Comparison of ENCODE assay signal across 8 cellular contexts in genomic region chr2:189441709-189442074, GRCh38. TPM values are rescaled to one million over a fixed set of nuclear protein-coding genes. Genes with fewer than 3 reads are reported as not detected.
A peak's percentile ranks its signal among the peaks of the same experiment; 100 is the strongest.
DNase-seq lines count a peak whose midpoint lies in the region; ATAC-seq and TF ChIP-seq lines count a peak whose summit lies in the region.

No MANE protein-coding gene starts in this region.

- DNase-seq in NCI-H2171 (lab: John Stamatoyannopoulos, UW) (peak; percentile 45), NCI-H2171 treated with DMSO at 0.1 percent for 48 hours (lab: John Stamatoyannopoulos, UW) (no peak), T-cell (no peak), Right ventricle myocardium superior (no peak), gastrocnemius medialis (no peak), HEK293T (ENCODE audit: extremely low spot score) (no peak), NCI-H1930 (lab: John Stamatoyannopoulos, UW) (no peak)

- TF ChIP-seq CTCF in gastrocnemius medialis (IDR thresholded peaks at IDR 0.05 in 4 of 5, conservative IDR thresholded peaks at IDR 0.05 in 1 of 5), result no peak

- peaks cover 7% of the 10 kb centered on the region for H3K36me3 Mint-ChIP-seq in T-cell

- in situ Hi-C loops in gastrocnemius medialis (cut with MboI; ENCODE audit: low sequenced_read_pairs in 4 of 4), result no loop called here

- no peaks in the 10 kb centered on the region for H3K9me3 ChIP-seq in gastrocnemius medialis

- H3K9me3 Mint-ChIP-seq in T-cell, result no peaks in the 10 kb centered on the region

- no peak for TF ChIP-seq POLR2A in gastrocnemius medialis (IDR thresholded peaks at IDR 0.05)

- H3K36me3 ChIP-seq in gastrocnemius medialis, result no peaks in the 10 kb centered on the region

- peaks cover 14 to 27% (median 25%) of the 10 kb centered on the region in 3 donors for H3K4me1 Mint-ChIP-seq in T-cell

- H3K4me1 ChIP-seq in gastrocnemius medialis, result peaks cover 23 to 25% of the 10 kb centered on the region in 2 donors

- intact Hi-C loops in Right ventricle myocardium superior (cut with DNase I), result no loop called here
- intact Hi-C loops in gastrocnemius medialis (cut with DNase I; ENCODE audit: low total_unique reads), result loop anchor here (1.0 to 5.0 kb wide), 3 partner anchors 58 to 341 kb away; partner anchors contain the start of genes ORMDL1, PMS1 and SLC40A1

- H3K4me3 ChIP-seq in gastrocnemius medialis, result peak overlapping the region; percentile 66 to 95 (median 75)

- ATAC-seq in T-cell (replicated peaks in 1 of 4), result peak in 3 of 4 experiments; percentile 12 to 49 (median 41)
- peak; percentile 5 for ATAC-seq in Right ventricle myocardium superior (ENCODE audit: poor library complexity)
- ATAC-seq in gastrocnemius medialis, result peak; percentile 13 to 21
- no peak for ATAC-seq in HG02870 (IDR thresholded peaks at IDR 0.05; ENCODE audit: unreplicated experiment)

- H3K27me3 ChIP-seq in gastrocnemius medialis, result no peaks in the 10 kb centered on the region

- no peaks in the 10 kb centered on the region for H3K27me3 Mint-ChIP-seq in T-cell

- H3K4me3 Mint-ChIP-seq in T-cell, result peak overlapping the region in 1 of 3 donors; percentile 99

- POLR2A ChIA-PET in T-cell (lab: Charles Lee), result interaction anchor here in 1 of 2 donors (1.1 kb wide), 1 partner anchor 321 kb away, joined by 4 read pairs; the partner anchor contains the start of gene OSGEPL1
- POLR2A ChIA-PET in HEK293T (lab: Yijun Ruan, JAX), result interaction anchor here (1.1 kb wide), 1 partner anchor 20 kb away, joined by 4 read pairs; no protein-coding TSS in a partner anchor

- CTCF ChIA-PET in T-cell (lab: Charles Lee), result interaction anchor here in 1 of 2 donors (1.4 kb wide), 1 partner anchor 23 kb away, joined by 5 read pairs; no protein-coding TSS in a partner anchor
- CTCF ChIA-PET in HEK293T (lab: Yijun Ruan, JAX), result no interaction called here

- H3K27ac ChIP-seq in gastrocnemius medialis, result peak overlapping the region; percentile 89 to 92 (median 90)

- peak overlapping the region; percentile 98 to 100 for H3K27ac Mint-ChIP-seq in T-cell

TF ChIP-seq in HEK293T, 16 proteins besides CTCF, POLR2A, EP300 and RAD21:
- TF ChIP-seq ELF4 (IDR thresholded peaks at IDR 0.05) (no peak), TARDBP (IDR thresholded peaks at IDR 0.05) (no peak), ZNF384 (IDR thresholded peaks at IDR 0.05) (no peak), BHLHE40 (IDR thresholded peaks at IDR 0.05; ENCODE audit: borderline replicate concordance) (no peak), SUZ12 (IDR thresholded peaks at IDR 0.05) (no peak), L3MBTL2 (conservative IDR thresholded peaks at IDR 0.05) (no peak), ARNT (IDR thresholded peaks at IDR 0.05) (no peak), PKNOX1 (IDR thresholded peaks at IDR 0.05) (no peak), LEF1 (IDR thresholded peaks at IDR 0.05; ENCODE audit: borderline replicate concordance) (no peak), FOXM1 (IDR thresholded peaks at IDR 0.05; ENCODE audit: borderline replicate concordance) (no peak), SP1 (IDR thresholded peaks at IDR 0.05) (no peak), FOXK2 (IDR thresholded peaks at IDR 0.05) (no peak)

RNA-seq across cellular contexts. Expression of gene WDR75, which starts 0.4 kb away (rescaled TPM):
- 10 to 100 TPM; 44.4 to 61.7 (median 49.7) TPM for total RNA-seq in T-cell
- 15.0 TPM for total RNA-seq in Right ventricle myocardium superior
- total RNA-seq in gastrocnemius medialis, result 10 to 100 TPM; 14.0 to 21.4 (median 16.7) TPM
